Comparison of ENCODE assay signal across 21 cellular contexts in the genomic region with DNA sequence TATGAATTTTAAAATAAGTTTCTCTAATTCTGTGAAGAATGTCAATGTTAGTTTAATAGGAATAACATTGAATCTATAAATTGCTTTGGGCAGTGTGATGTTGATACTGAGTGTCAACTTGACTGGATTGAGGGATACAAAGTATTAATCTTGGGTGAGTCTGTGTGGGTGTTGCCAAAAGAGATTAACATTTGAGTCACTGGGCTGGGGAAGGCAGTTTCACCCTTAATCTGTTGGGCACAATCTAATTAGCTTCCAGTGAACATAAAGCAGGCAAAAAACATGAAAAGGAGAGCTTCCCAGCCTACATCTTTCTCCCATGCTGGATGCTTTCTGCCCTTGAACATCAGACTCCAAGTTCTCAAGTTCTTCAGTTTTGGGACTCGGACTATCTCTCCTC.
"Had no signal": no experiment of that assay in that cellular context is flagged by ENCODE, and none has a peak within 500 bp of the region (broad histone marks: within the 10 kb centered on the region; RNA-seq: fewer than 3 reads in every experiment).

No MANE protein-coding gene starts in this region.

- DNase-seq: colonic mucosa; cortex of kidney; effector CD8-positive, alpha-beta T cell; effector memory CD8-positive, alpha-beta T cell; endodermal cell; erythroblast; esophagus squamous epithelium; foreskin fibroblast; foreskin melanocyte; gastrocnemius medialis; glutamatergic neuron; head of caudate nucleus; heart right ventricle; hippocampal formation; left cardiac atrium; left lung; left ventricle myocardium superior; lower lobe of right lung; mesenchymal stem cell; mucosa of descending colon had no signal

- H3K4me3 ChIP-seq: colonic mucosa, esophagus squamous epithelium, gastrocnemius medialis, heart right ventricle, left lung, lower lobe of right lung, mucosa of descending colon had no signal

- H3K27ac ChIP-seq: colonic mucosa, epithelial cell of prostate, esophagus squamous epithelium, gastrocnemius medialis, heart right ventricle, left lung, lower lobe of right lung had no signal

- H3K27me3 ChIP-seq: colonic mucosa, esophagus squamous epithelium, gastrocnemius medialis, heart right ventricle, left lung had no signal

- H3K4me1 ChIP-seq: colonic mucosa, esophagus squamous epithelium, gastrocnemius medialis, heart right ventricle, left lung, lower lobe of right lung had no signal

- H3K9me3 ChIP-seq: colonic mucosa, gastrocnemius medialis, lower lobe of right lung had no signal

- H3K36me3 ChIP-seq: colonic mucosa, esophagus squamous epithelium, gastrocnemius medialis, heart right ventricle, left lung, lower lobe of right lung had no signal
